In the genomic region with DNA sequence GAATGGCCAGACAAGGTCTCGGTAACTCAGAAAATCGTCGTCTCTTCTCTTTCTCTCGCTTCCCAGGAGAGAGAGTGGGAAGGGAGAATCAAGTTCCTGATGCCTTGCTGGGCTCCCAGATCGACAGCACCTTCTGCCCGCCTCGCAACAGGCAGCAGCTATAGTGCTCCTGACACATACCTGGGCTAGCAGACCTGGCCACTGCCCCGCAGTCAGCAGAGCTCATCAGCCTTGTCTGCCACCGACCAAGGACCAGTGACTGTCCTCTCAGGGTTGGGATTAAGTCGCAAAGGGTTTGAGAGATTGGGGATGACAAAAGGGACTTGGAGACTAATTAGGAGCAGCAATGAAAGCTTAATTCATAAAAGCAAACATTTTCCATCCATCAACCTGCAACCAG, we compare ENCODE assay signal across 14 cellular contexts. TPM values are rescaled to one million over a fixed set of nuclear protein-coding genes. Genes with fewer than 3 reads are reported as not detected.
DNase-seq lines count a peak whose midpoint lies in the region; ATAC-seq, FAIRE-seq and TF ChIP-seq lines count a peak whose summit lies in the region.
"Had no signal": no experiment of that assay in that cellular context is flagged by ENCODE, and none has a peak within 500 bp of the region (broad histone marks: within the 10 kb centered on the region; RNA-seq: fewer than 3 reads in every experiment).

No MANE protein-coding gene starts in this region.

- no peak for DNase-seq in CD4-positive, alpha-beta T cell
- DNase-seq in GM12892 (ENCODE audit: insufficient read length) (no peak), mesendoderm (peak; percentile 26), NCI-H1436 treated with DMSO at 0.1 percent for 48 hours (lab: John Stamatoyannopoulos, UW) (no peak), NCI-H187 (lab: John Stamatoyannopoulos, UW) (no peak)
- no peak for DNase-seq in activated CD8-positive, alpha-beta T cell treated with anti-CD3 and anti-CD28 coated beads for 36 hours
- DNase-seq: SK-N-SH, substantia nigra had no signal

- no peak overlapping the region for H2BK5ac ChIP-seq in mesendoderm (ENCODE audit: low read length)

- POLR2A ChIA-PET in CD4-positive, alpha-beta T cell (lab: Charles Lee), result interaction anchor here (1.0 to 8.3 kb wide), 8 partner anchors 9 to 321 kb away, joined by 3 to 121 read pairs (median 4); a partner anchor contains a TSS
- POLR2A ChIA-PET in activated CD8-positive, alpha-beta T cell treated with anti-CD3 and anti-CD28 coated beads for 36 hours (lab: Charles Lee), result interaction anchor here (0.6 to 10.8 kb wide), 18 partner anchors 9 to 319 kb away, joined by 3 to 122 read pairs (median 6); no protein-coding TSS in a partner anchor

- H3K4ac ChIP-seq in mesendoderm (ENCODE audit: low read depth, low read length), result no peak overlapping the region

- no peaks in the 10 kb centered on the region for H3K9me3 ChIP-seq in CD4-positive, alpha-beta T cell (ENCODE audit: control insufficient read depth, low read length)
- H3K9me3 ChIP-seq: BLaER1, SK-N-SH had no signal

- H3K4me1 Mint-ChIP-seq in CD4-positive, alpha-beta T cell (ENCODE audit: low read depth), result peaks cover 75% of the 10 kb centered on the region
- H3K4me1 Mint-ChIP-seq in activated CD8-positive, alpha-beta T cell treated with anti-CD3 and anti-CD28 coated beads for 36 hours (ENCODE audit: low read depth), result peaks cover 67% of the 10 kb centered on the region

- H3K27ac ChIP-seq in CD4-positive, alpha-beta T cell (ENCODE audit: low read depth, low read length), result peak overlapping the region; percentile 73
- H3K27ac ChIP-seq in mesendoderm (ENCODE audit: low read depth, low read length), result no peak overlapping the region
- H3K27ac ChIP-seq: BLaER1 had no signal

- H3K9ac ChIP-seq in mesendoderm (ENCODE audit: low read length), result no peak overlapping the region
- H3K9ac ChIP-seq: BLaER1, SK-N-SH had no signal

- peaks cover 12% of the 10 kb centered on the region for H3K4me1 ChIP-seq in mesendoderm (ENCODE audit: control insufficient read depth, low read depth, low read length)

- no peaks in the 10 kb centered on the region for H3K27me3 Mint-ChIP-seq in CD4-positive, alpha-beta T cell
- no peaks in the 10 kb centered on the region for H3K27me3 Mint-ChIP-seq in activated CD8-positive, alpha-beta T cell treated with anti-CD3 and anti-CD28 coated beads for 36 hours

- no peak overlapping the region for H2BK15ac ChIP-seq in mesendoderm (replicated peaks; ENCODE audit: low read depth)

- H3K4me3 Mint-ChIP-seq in CD4-positive, alpha-beta T cell, result peak overlapping the region; percentile 99
- peak overlapping the region; percentile 96 for H3K4me3 Mint-ChIP-seq in activated CD8-positive, alpha-beta T cell treated with anti-CD3 and anti-CD28 coated beads for 36 hours

- H4K8ac ChIP-seq in mesendoderm (ENCODE audit: low read depth, low read length), result no peak overlapping the region

- H3K23ac ChIP-seq in mesendoderm (ENCODE audit: low read length), result no peak overlapping the region

- no peaks in the 10 kb centered on the region for H3K79me1 ChIP-seq in mesendoderm (ENCODE audit: low read length)

- H2AK5ac ChIP-seq in mesendoderm (ENCODE audit: low read length), result no peak overlapping the region

- no peak for TF ChIP-seq CTCF in CD4-positive, alpha-beta T cell (IDR thresholded peaks at IDR 0.05)
- TF ChIP-seq CTCF in activated CD8-positive, alpha-beta T cell treated with anti-CD3 and anti-CD28 coated beads for 36 hours (IDR thresholded peaks at IDR 0.05), result no peak

- H3K27ac Mint-ChIP-seq in CD4-positive, alpha-beta T cell, result peak overlapping the region; percentile 98
- peak overlapping the region; percentile 90 for H3K27ac Mint-ChIP-seq in activated CD8-positive, alpha-beta T cell treated with anti-CD3 and anti-CD28 coated beads for 36 hours

- FAIRE-seq in GM12892 (lab: Jason Lieb, UNC), result no peak
- FAIRE-seq: G401.6, keratinocyte had no signal

- no peak overlapping the region for H3K56ac ChIP-seq in mesendoderm (ENCODE audit: low read length)

- no peak overlapping the region for H3K4me3 ChIP-seq in mesendoderm (ENCODE audit: low read length)
- H3K4me3 ChIP-seq: BLaER1 had no signal

- no peaks in the 10 kb centered on the region for H3K9me3 Mint-ChIP-seq in CD4-positive, alpha-beta T cell
- H3K9me3 Mint-ChIP-seq in activated CD8-positive, alpha-beta T cell treated with anti-CD3 and anti-CD28 coated beads for 36 hours, result no peaks in the 10 kb centered on the region

- no peaks in the 10 kb centered on the region for H3K79me2 ChIP-seq in mesendoderm (ENCODE audit: control insufficient read depth, insufficient read depth, low read length)

- H3K4me2 ChIP-seq in mesendoderm (ENCODE audit: low read length), result no peak overlapping the region
- H3K4me2 ChIP-seq: BLaER1, SK-N-SH had no signal

- H3K36me3 ChIP-seq in mesendoderm (ENCODE audit: control insufficient read depth, insufficient read depth, low read length), result no peaks in the 10 kb centered on the region
- H3K36me3 ChIP-seq: BLaER1 had no signal

- no peak overlapping the region for H3K18ac ChIP-seq in mesendoderm (ENCODE audit: low read length)

- CTCF ChIA-PET in CD4-positive, alpha-beta T cell (lab: Charles Lee), result interaction anchor here (0.7 to 2.9 kb wide), 3 partner anchors 15 to 111 kb away, joined by 3 to 10 read pairs (median 9); no protein-coding TSS in a partner anchor
- CTCF ChIA-PET in activated CD8-positive, alpha-beta T cell treated with anti-CD3 and anti-CD28 coated beads for 36 hours (lab: Charles Lee), result interaction anchor here (0.6 to 8.8 kb wide), 7 partner anchors 13 to 281 kb away, joined by 3 to 53 read pairs (median 5); no protein-coding TSS in a partner anchor

- no peaks in the 10 kb centered on the region for H3K27me3 ChIP-seq in CD4-positive, alpha-beta T cell (ENCODE audit: control insufficient read depth, insufficient read depth, low read length)
- H3K27me3 ChIP-seq in mesendoderm (ENCODE audit: insufficient read depth, low read length, poor library complexity), result peaks cover 22% of the 10 kb centered on the region

- WGBS in mesendoderm (ENCODE audit: extremely low coverage, insufficient coverage, low lambda C conversion rate), result no CpG with 5 or more reads among the region's 10 CpGs

- TF ChIP-seq POLR2A in GM12892 (IDR thresholded peaks at IDR 0.05; ENCODE audit: low read depth, low read length), result 0 out of 2 replicates have a peak, but pooled peaks have one; percentile 5

- no peak overlapping the region for H4K5ac ChIP-seq in mesendoderm (ENCODE audit: low read length)

- H3K36me3 Mint-ChIP-seq in CD4-positive, alpha-beta T cell (ENCODE audit: low read depth), result peaks cover 79% of the 10 kb centered on the region
- H3K36me3 Mint-ChIP-seq in activated CD8-positive, alpha-beta T cell treated with anti-CD3 and anti-CD28 coated beads for 36 hours (ENCODE audit: low read depth), result peaks cover 79% of the 10 kb centered on the region

- ATAC-seq in CD4-positive, alpha-beta T cell (ENCODE audit: poor library complexity), result no peak
- ATAC-seq in activated CD8-positive, alpha-beta T cell treated with anti-CD3 and anti-CD28 coated beads for 36 hours, result no peak
- no peak for ATAC-seq in GM19467 (IDR thresholded peaks at IDR 0.05; ENCODE audit: unreplicated experiment)
- ATAC-seq in GM21786 (IDR thresholded peaks at IDR 0.05; ENCODE audit: unreplicated experiment), result no peak

- H2BK120ac ChIP-seq in mesendoderm (ENCODE audit: low read depth, low read length), result no peak overlapping the region

- intact Hi-C loops in CD4-positive, alpha-beta T cell (cut with DNase I, micrococcal nuclease), result loop anchor here in 1 of 2 experiments (1.0 kb wide), 1 partner anchor 78 kb away; no protein-coding TSS in a partner anchor
- intact Hi-C loops in activated CD8-positive, alpha-beta T cell treated with anti-CD3 and anti-CD28 coated beads for 36 hours (cut with micrococcal nuclease), result loop anchor here (1.0 to 10.0 kb wide), 3 partner anchors 15 to 109 kb away; no protein-coding TSS in a partner anchor

RNA-seq across cellular contexts. Expression of a gene that starts 4.1 kb away (rescaled TPM):
- 100 to 1,000 TPM; 202 to 209 TPM for total RNA-seq in CD4-positive, alpha-beta T cell
- 38.6 TPM for polyA plus RNA-seq in GM12892 (2012; ENCODE audit: missing spikeins)
- 100 to 1,000 TPM; 180 to 183 TPM for total RNA-seq in activated CD8-positive, alpha-beta T cell treated with anti-CD3 and anti-CD28 coated beads for 36 hours
- polyA plus RNA-seq in mesendoderm (2013, experiment 1 of 2), result 0.53 TPM
- polyA plus RNA-seq in mesendoderm (2013, experiment 2 of 2), result 0.67 TPM
- total RNA-seq: dermis microvascular lymphatic vessel endothelial cell had no signal
- polyA plus RNA-seq: keratinocyte, SK-N-SH had no signal
